ENCODE assay signal across 10 cellular contexts in the genomic region with DNA sequence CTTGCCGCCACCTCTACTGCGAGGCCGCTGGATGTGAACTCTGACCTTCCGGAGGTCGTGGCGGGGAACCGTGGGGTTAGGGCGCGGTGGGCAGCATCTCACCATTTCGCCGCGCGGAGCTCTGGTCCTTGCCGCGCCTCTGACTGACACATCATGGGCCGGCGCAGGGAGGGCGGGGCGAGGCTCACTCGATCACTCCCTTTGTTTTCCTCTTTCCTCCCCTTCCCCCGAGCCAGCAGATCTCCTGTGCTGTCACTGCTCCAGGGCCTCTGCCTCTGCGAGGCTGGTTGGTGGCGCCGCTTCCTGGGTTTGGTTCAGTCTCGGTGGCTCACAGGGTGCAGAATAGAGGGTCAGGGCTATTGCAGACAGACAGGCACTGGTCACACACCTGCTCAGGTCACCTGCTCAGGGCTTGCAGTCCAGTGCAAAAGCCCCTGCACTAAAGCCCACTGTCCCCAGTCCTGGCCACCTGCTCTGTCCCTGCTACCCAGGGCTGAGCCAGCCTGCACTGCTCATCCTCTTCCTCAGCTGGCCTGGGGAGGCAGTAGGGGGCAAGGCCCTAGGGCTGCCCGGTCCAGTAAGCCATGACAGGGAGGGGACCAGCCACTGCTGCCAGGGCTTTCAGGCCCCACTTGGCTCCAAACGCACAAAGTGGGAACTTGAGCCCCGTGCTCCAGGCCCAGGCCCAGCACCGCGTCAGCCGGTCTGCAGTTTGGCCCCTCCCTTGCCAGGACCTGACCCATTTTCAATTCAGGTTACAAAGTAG. TPM values are rescaled to one million over a fixed set of nuclear protein-coding genes. Genes with fewer than 3 reads are reported as not detected.
DNase-seq lines count a peak whose midpoint lies in the region; ATAC-seq, FAIRE-seq and TF ChIP-seq lines count a peak whose summit lies in the region.
"Had no signal": no experiment of that assay in that cellular context is flagged by ENCODE, and none has a peak within 500 bp of the region (broad histone marks: within the 10 kb centered on the region; RNA-seq: fewer than 3 reads in every experiment).

No MANE protein-coding gene starts in this region.

- H3K27ac ChIP-seq in DND-41 (ENCODE audit: low read length) (no peak overlapping the region), osteoblast (ENCODE audit: low read depth, low read length) (no peak overlapping the region)
- H3K27ac ChIP-seq: PC-9 had no signal

- H3K27me3 Mint-ChIP-seq in activated CD8-positive, alpha-beta T cell treated with anti-CD3 and anti-CD28 coated beads for 36 hours, result no peaks in the 10 kb centered on the region

- H3K36me3 ChIP-seq in DND-41 (ENCODE audit: insufficient read depth, low read length) (peaks cover 69% of the 10 kb centered on the region), osteoblast (ENCODE audit: insufficient read depth, low read length) (peaks cover 25% of the 10 kb centered on the region)

- H4K20me1 ChIP-seq in DND-41 (ENCODE audit: insufficient read depth, low read length), result peaks cover 90% of the 10 kb centered on the region
- peaks cover 75% of the 10 kb centered on the region for H4K20me1 ChIP-seq in osteoblast (ENCODE audit: insufficient read depth, low read length)

- H3K9me3 ChIP-seq in DND-41 (ENCODE audit: insufficient read depth, low read length, severe bottlenecking) (no peaks in the 10 kb centered on the region), osteoblast (ENCODE audit: low read depth, low read length) (no peaks in the 10 kb centered on the region)

- H3K27me3 ChIP-seq in DND-41 (ENCODE audit: insufficient read depth, low read length, poor library complexity) (no peaks in the 10 kb centered on the region), osteoblast (ENCODE audit: insufficient read depth, low read length) (no peaks in the 10 kb centered on the region)

- no peak for FAIRE-seq in frontal cortex (lab: Jason Lieb, UNC)

- H3K4me3 ChIP-seq in DND-41 (ENCODE audit: low read depth in 1 of 2, low read length in 2 of 2), result no peak overlapping the region
- H3K4me3 ChIP-seq in osteoblast (ENCODE audit: insufficient read depth, low read length), result no peak overlapping the region
- H3K4me3 ChIP-seq: PC-9 had no signal

- no peaks in the 10 kb centered on the region for H3K9me3 Mint-ChIP-seq in activated CD8-positive, alpha-beta T cell treated with anti-CD3 and anti-CD28 coated beads for 36 hours

- peaks cover 36% of the 10 kb centered on the region for H3K4me1 Mint-ChIP-seq in activated CD8-positive, alpha-beta T cell treated with anti-CD3 and anti-CD28 coated beads for 36 hours (ENCODE audit: low read depth)

- no peak for TF ChIP-seq CTCF in DND-41 (IDR thresholded peaks at IDR 0.05; ENCODE audit: borderline replicate concordance, extremely low read depth, low read length, poor library complexity, severe bottlenecking)
- TF ChIP-seq CTCF in activated CD8-positive, alpha-beta T cell treated with anti-CD3 and anti-CD28 coated beads for 36 hours (IDR thresholded peaks at IDR 0.05), result no peak
- TF ChIP-seq CTCF in osteoblast (IDR thresholded peaks at IDR 0.05; ENCODE audit: extremely low read depth, low read depth, low read length), result no peak

- H2AFZ ChIP-seq in DND-41 (ENCODE audit: low read depth, low read length) (no peak overlapping the region), osteoblast (ENCODE audit: low read length) (no peak overlapping the region)
- H2AFZ ChIP-seq: PC-9 had no signal

- H3K79me2 ChIP-seq in DND-41 (ENCODE audit: insufficient read depth, low read length) (peaks cover 94% of the 10 kb centered on the region), osteoblast (ENCODE audit: insufficient read depth, low read length) (peaks cover 98% of the 10 kb centered on the region)

- H3K4me3 Mint-ChIP-seq in activated CD8-positive, alpha-beta T cell treated with anti-CD3 and anti-CD28 coated beads for 36 hours, result no peak overlapping the region

- H3K9ac ChIP-seq in DND-41 (ENCODE audit: low read depth, low read length), result 0 out of 2 replicates have a peak overlapping the region, but pooled peaks have one; percentile 2

- H3K27ac Mint-ChIP-seq in activated CD8-positive, alpha-beta T cell treated with anti-CD3 and anti-CD28 coated beads for 36 hours, result peak overlapping the region; percentile 77

- DNase-seq in DND-41 (no peak), frontal cortex (ENCODE audit: low spot score in 2 of 2) (peak; percentile 67 to 82), osteoblast (ENCODE audit: insufficient read length, low spot score, missing footprints) (peak; percentile 83), NCI-H1417 treated with DMSO at 0.1 percent for 48 hours (lab: John Stamatoyannopoulos, UW) (no peak), NCI-H526 (lab: John Stamatoyannopoulos, UW) (no peak), NCI-H146 (lab: John Stamatoyannopoulos, UW) (no peak)
- no peak for DNase-seq in activated CD8-positive, alpha-beta T cell treated with anti-CD3 and anti-CD28 coated beads for 36 hours
- DNase-seq: PC-9; stimulated activated naive CD4-positive, alpha-beta T cell treated with Interleukin-2 at 50 U/mL for 16 hours had no signal

- H3K4me2 ChIP-seq in DND-41 (ENCODE audit: insufficient read depth, low read length) (no peak overlapping the region), osteoblast (ENCODE audit: insufficient read depth, low read length) (no peak overlapping the region)
- H3K4me2 ChIP-seq: PC-9 had no signal

- peaks cover 37% of the 10 kb centered on the region for H3K4me1 ChIP-seq in DND-41 (ENCODE audit: insufficient read depth, low read length)
- H3K4me1 ChIP-seq in osteoblast (ENCODE audit: insufficient read depth, low read length), result peaks cover 13% of the 10 kb centered on the region

- intact Hi-C loops in activated CD8-positive, alpha-beta T cell treated with anti-CD3 and anti-CD28 coated beads for 36 hours (cut with micrococcal nuclease), result no loop called here

- ATAC-seq in DND-41 (ENCODE audit: insufficient read depth, low read depth) (no peak), HG03045 (IDR thresholded peaks at IDR 0.05; ENCODE audit: unreplicated experiment) (no peak)
- no peak for ATAC-seq in activated CD8-positive, alpha-beta T cell treated with anti-CD3 and anti-CD28 coated beads for 36 hours

- H3K36me3 Mint-ChIP-seq in activated CD8-positive, alpha-beta T cell treated with anti-CD3 and anti-CD28 coated beads for 36 hours (ENCODE audit: low read depth), result peaks cover 14% of the 10 kb centered on the region

- CTCF ChIA-PET in activated CD8-positive, alpha-beta T cell treated with anti-CD3 and anti-CD28 coated beads for 36 hours (lab: Charles Lee), result no interaction called here

- POLR2A ChIA-PET in activated CD8-positive, alpha-beta T cell treated with anti-CD3 and anti-CD28 coated beads for 36 hours (lab: Charles Lee), result interaction anchor here (1.9 to 2.5 kb wide), 2 partner anchors 9 to 11 kb away, joined by 7 to 13 read pairs; no protein-coding TSS in a partner anchor

RNA-seq across cellular contexts. Expression of a gene that starts 36.2 kb away (rescaled TPM):
- 10 to 100 TPM; 33.9 to 35.9 TPM for total RNA-seq in activated CD8-positive, alpha-beta T cell treated with anti-CD3 and anti-CD28 coated beads for 36 hours
- total RNA-seq in frontal cortex (34.2 TPM), osteoblast (35.1 and 37.3 TPM in 2 replicates)

Comparison
In these comparisons a context has a peak if more than half of its experiments do, and no peak if none do; other contexts are left out.
1. DNase-seq: peak in frontal cortex (2 of 2) and osteoblast (single experiment); none in DND-41 (single experiment), activated CD8-positive, alpha-beta T cell treated with anti-CD3 and anti-CD28 coated beads for 36 hours (single experiment), NCI-H1417 treated with DMSO at 0.1 percent for 48 hours (single experiment), NCI-H526 (0 of 2) and NCI-H146 (single experiment).